17 cellular contexts compared by ENCODE assay signal in genomic region chr10:89521368-89521767, GRCh38. TPM values are rescaled to one million over a fixed set of nuclear protein-coding genes. Genes with fewer than 3 reads are reported as not detected.
DNase-seq lines count a peak whose midpoint lies in the region; ATAC-seq, FAIRE-seq and TF ChIP-seq lines count a peak whose summit lies in the region.
"Had no signal": no experiment of that assay in that cellular context is flagged by ENCODE, and none has a peak within 500 bp of the region (broad histone marks: within the 10 kb centered on the region; RNA-seq: fewer than 3 reads in every experiment).

No MANE protein-coding gene starts in this region.

- TF ChIP-seq CTCF in thyroid gland (IDR thresholded peaks at IDR 0.05), result no peak

- no peak overlapping the region for H3K4me3 ChIP-seq in thyroid gland (replicated peaks in 1 of 3)
- H3K4me3 ChIP-seq: BLaER1 treated with 17β-estradiol and CSF1 and Interleukin-3, amounts not matched to agents 10 nM and 100 nM had no signal

- no peaks in the 10 kb centered on the region for H3K27me3 ChIP-seq in thyroid gland
- H3K27me3 ChIP-seq: BLaER1 treated with 17β-estradiol and CSF1 and Interleukin-3, amounts not matched to agents 10 nM and 100 nM had no signal

- H3K27ac ChIP-seq in thyroid gland, result peak overlapping the region in 2 of 3 donors; percentile 83 to 89
- H3K27ac ChIP-seq: 22Rv1; BLaER1 treated with 17β-estradiol and CSF1 and Interleukin-3, amounts not matched to agents 10 nM and 100 nM; HL-60 had no signal

- no peaks in the 10 kb centered on the region for H3K9me3 ChIP-seq in thyroid gland
- H3K9me3 ChIP-seq: BLaER1 treated with 17β-estradiol and CSF1 and Interleukin-3, amounts not matched to agents 10 nM and 100 nM had no signal

- DNase-seq in Right ventricle myocardium inferior (ENCODE audit: missing footprints) (no peak), Right ventricle myocardium superior (no peak), left kidney (ENCODE audit: low read depth, low spot score) (peak; percentile 40), thyroid gland (no peak), NCI-H146 (lab: John Stamatoyannopoulos, UW) (no peak)
- DNase-seq: EL; KBM-7; NCI-H1436 treated with DMSO at 0.1 percent for 48 hours; NCI-H226; NCI-H69; NK-92 treated with Interleukin-12 subunit alpha and Interleukin-12 subunit beta, amount 100 ng/mL, for 24 hours had no signal

- ATAC-seq in Right ventricle myocardium inferior, result peak; percentile 35
- ATAC-seq in Right ventricle myocardium superior (ENCODE audit: poor library complexity), result no peak
- ATAC-seq in HG02642 (IDR thresholded peaks at IDR 0.05; ENCODE audit: poor library complexity, unreplicated experiment), result no peak
- no peak for ATAC-seq in GM19023 (IDR thresholded peaks at IDR 0.05; ENCODE audit: unreplicated experiment)

- TF ChIP-seq POLR2A in thyroid gland (IDR thresholded peaks at IDR 0.05), result no peak

- FAIRE-seq in endometrium (lab: Jason Lieb, UNC), result peak; percentile 23

- WGBS in thyroid gland, 2 donors, result 72 to 77% methylated on average over 2 of the region's 2 CpGs

- H3K36me3 ChIP-seq in thyroid gland, result no peaks in the 10 kb centered on the region
- H3K36me3 ChIP-seq: BLaER1 treated with 17β-estradiol and CSF1 and Interleukin-3, amounts not matched to agents 10 nM and 100 nM had no signal

- H3K4me1 ChIP-seq in thyroid gland, result peaks cover 59 to 76% of the 10 kb centered on the region in 2 donors

- intact Hi-C loops in Right ventricle myocardium inferior (cut with DNase I) (no loop called here), Right ventricle myocardium superior (cut with DNase I) (no loop called here), thyroid gland (cut with DNase I) (no loop called here)

RNA-seq across cellular contexts. Expression of gene SLC16A12, which starts 14.0 kb away (rescaled TPM):
- total RNA-seq in Right ventricle myocardium inferior, result 1.1 TPM
- 1.3 TPM for total RNA-seq in Right ventricle myocardium superior
- total RNA-seq in thyroid gland, result 100 to 1,000 TPM in 1 of 4 donors, 10 to 100 TPM in 3; 25.4 to 137 (median 35.3) TPM

Comparison
In these comparisons a context has a peak if more than half of its experiments do, and no peak if none do; other contexts are left out.
1. RNA of gene SLC16A12, which starts 14.0 kb away (total RNA-seq): 25.4 to 137 TPM in thyroid gland; 1.3 TPM in Right ventricle myocardium superior (single experiment) and 1.1 TPM in Right ventricle myocardium inferior (single experiment); every median in the first group is over 10 times any median in the second.